In the genomic region with DNA sequence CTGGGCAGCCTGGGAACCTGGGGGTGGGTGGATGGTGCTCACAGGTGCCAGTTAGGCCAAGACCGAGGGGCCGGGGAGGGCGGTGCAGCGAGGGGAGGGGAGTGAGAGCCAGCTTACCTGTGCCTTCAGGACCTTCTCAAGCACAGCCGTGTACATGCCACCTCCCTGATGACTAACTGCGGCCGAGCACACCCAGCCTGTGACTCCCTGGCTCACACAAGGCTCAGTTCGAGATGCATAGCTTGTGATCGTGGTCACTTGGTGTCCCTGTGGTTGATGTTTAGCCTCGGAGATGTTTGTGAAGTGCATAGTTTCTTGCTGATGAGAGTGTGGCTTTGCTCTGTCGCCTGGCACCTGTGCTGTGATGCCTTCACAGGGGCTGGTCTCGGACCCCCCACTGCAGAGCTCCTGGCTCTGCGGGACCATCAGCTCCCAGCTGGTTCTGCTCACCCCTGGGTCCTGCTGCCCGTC, we compare ENCODE assay signal across 22 cellular contexts.
DNase-seq lines count a peak whose midpoint lies in the region; ATAC-seq and TF ChIP-seq lines count a peak whose summit lies in the region.
"Had no signal": no experiment of that assay in that cellular context is flagged by ENCODE, and none has a peak within 500 bp of the region (broad histone marks: within the 10 kb centered on the region; RNA-seq: fewer than 3 reads in every experiment).

No MANE protein-coding gene starts in this region.

- no peak overlapping the region for H4K91ac ChIP-seq in trophoblast cell (ENCODE audit: low read depth, low read length)

- no peaks in the 10 kb centered on the region for H3K9me3 Mint-ChIP-seq in Calu3 (ENCODE audit: low read depth, unreplicated experiment)
- no peaks in the 10 kb centered on the region for H3K9me3 Mint-ChIP-seq in chondrocyte (ENCODE audit: low read depth)
- H3K9me3 Mint-ChIP-seq: activated CD8-positive, alpha-beta T cell treated with anti-CD3 and anti-CD28 coated beads for 36 hours; CD4-positive, CD25-positive, alpha-beta regulatory T cell; WTC11 had no signal

- H3K14ac ChIP-seq in trophoblast cell (ENCODE audit: low read length), result no peak overlapping the region

- CTCF ChIA-PET in Calu3 (lab: Charles Lee), result interaction anchor here (1.1 kb wide), 2 partner anchors 12 to 35 kb away, joined by 3 to 5 read pairs; no protein-coding TSS in a partner anchor

- H3K4me3 Mint-ChIP-seq in Calu3 (ENCODE audit: low read depth, unreplicated experiment), result peak overlapping the region; percentile 5
- H3K4me3 Mint-ChIP-seq in chondrocyte (ENCODE audit: unreplicated experiment), result no peak overlapping the region
- H3K4me3 Mint-ChIP-seq: activated CD8-positive, alpha-beta T cell treated with anti-CD3 and anti-CD28 coated beads for 36 hours; activated T-cell treated with anti-CD3 and anti-CD28 coated beads, Interleukin-2, amount 50 U/mL, for 72 hours; CD4-positive, CD25-positive, alpha-beta regulatory T cell; WTC11 had no signal

- no peaks in the 10 kb centered on the region for H3K79me2 ChIP-seq in trophoblast cell (ENCODE audit: control insufficient read depth, insufficient read depth, low read length, poor library complexity)

- no peak for ATAC-seq in HG02973 (IDR thresholded peaks at IDR 0.05; ENCODE audit: unreplicated experiment)
- ATAC-seq: activated CD8-positive, alpha-beta T cell treated with anti-CD3 and anti-CD28 coated beads for 36 hours; activated naive CD4-positive, alpha-beta T cell treated with anti-CD3 and anti-CD28 coated beads, Interleukin-2, amount 50 U/mL, for 72 hours; activated T-cell treated with anti-CD3 and anti-CD28 coated beads, Interleukin-2, amount 50 U/mL, for 72 hours; body of pancreas; psoas muscle; WTC11 had no signal

- H4K8ac ChIP-seq in trophoblast cell (ENCODE audit: low read depth, low read length), result no peak overlapping the region

- H3K27ac Mint-ChIP-seq in Calu3 (ENCODE audit: unreplicated experiment) (peak overlapping the region; percentile 34), chondrocyte (ENCODE audit: unreplicated experiment) (peak overlapping the region; percentile 12)
- H3K27ac Mint-ChIP-seq: activated CD8-positive, alpha-beta T cell treated with anti-CD3 and anti-CD28 coated beads for 36 hours; activated naive CD4-positive, alpha-beta T cell treated with anti-CD3 and anti-CD28 coated beads, Interleukin-2, amount 50 U/mL, for 72 hours; activated T-cell treated with anti-CD3 and anti-CD28 coated beads, Interleukin-2, amount 50 U/mL, for 72 hours; CD4-positive, CD25-positive, alpha-beta regulatory T cell; WTC11 had no signal

- no peaks in the 10 kb centered on the region for H3K27me3 ChIP-seq in trophoblast cell (ENCODE audit: insufficient read depth, low read length)
- H3K27me3 ChIP-seq: body of pancreas, testis had no signal

- H3K4me2 ChIP-seq in trophoblast cell (ENCODE audit: low read length), result no peak overlapping the region

- H3K27me3 Mint-ChIP-seq in Calu3 (ENCODE audit: unreplicated experiment) (no peaks in the 10 kb centered on the region), chondrocyte (ENCODE audit: low read depth) (no peaks in the 10 kb centered on the region)

- no peak overlapping the region for H2BK120ac ChIP-seq in trophoblast cell (ENCODE audit: insufficient read depth, low read length, poor library complexity)

- H3K4me1 Mint-ChIP-seq in Calu3 (ENCODE audit: low read depth, unreplicated experiment) (peaks cover 36% of the 10 kb centered on the region), chondrocyte (ENCODE audit: low read depth) (peaks cover 5% of the 10 kb centered on the region)
- H3K4me1 Mint-ChIP-seq: WTC11 had no signal

- H3K27ac ChIP-seq in trophoblast cell (ENCODE audit: low read depth, low read length), result no peak overlapping the region
- H3K27ac ChIP-seq: body of pancreas, psoas muscle, testis had no signal

- H2BK12ac ChIP-seq in trophoblast cell (ENCODE audit: low read length), result no peak overlapping the region

- H2AFZ ChIP-seq in trophoblast cell (ENCODE audit: insufficient read depth, low read length, poor library complexity), result no peak overlapping the region

- no peak overlapping the region for H3K4me3 ChIP-seq in trophoblast cell (ENCODE audit: low read depth, low read length)
- H3K4me3 ChIP-seq: body of pancreas, psoas muscle, testis had no signal

- no peak overlapping the region for H3K18ac ChIP-seq in trophoblast cell (ENCODE audit: low read length)

- no peaks in the 10 kb centered on the region for H3K36me3 ChIP-seq in trophoblast cell (ENCODE audit: control insufficient read depth in 1 of 2, insufficient read depth in 2 of 2, low read length in 2 of 2)

- BruUV-seq in Calu3 (replicated peaks; lab: Mats Ljungman, UMichigan), result no TSS peak

- H3K9me3 ChIP-seq in trophoblast cell (ENCODE audit: insufficient read depth, low read depth, low read length), result peaks cover 2% of the 10 kb centered on the region
- H3K9me3 ChIP-seq: body of pancreas, psoas muscle, testis had no signal

- DNase-seq in Calu3 (peak; percentile 74), HT1080 (ENCODE audit: low read depth) (peak; percentile 18), chondrocyte (ENCODE audit: low spot score) (peak; percentile 77), trophoblast cell (peak in 1 of 2 donors; percentile 27), NCI-H774 (lab: John Stamatoyannopoulos, UW) (no peak), medulla oblongata (ENCODE audit: extremely low spot score) (no peak), D341Med (ENCODE audit: low spot score) (no peak)
- DNase-seq: activated CD8-positive, alpha-beta T cell treated with anti-CD3 and anti-CD28 coated beads for 36 hours; activated T-cell treated with anti-CD3 and anti-CD28 coated beads, Interleukin-2, amount 50 U/mL, for 72 hours; body of pancreas; CD4-positive, CD25-positive, alpha-beta regulatory T cell; cortex of kidney; DMS79 treated with DMSO at 0.1 percent for 48 hours; hippocampal formation; mesenchymal stem cell; NCI-H524 treated with DMSO at 0.1 percent for 48 hours; psoas muscle; SIG-M5; testis had no signal

- no peak for TF ChIP-seq CTCF in Calu3 (IDR thresholded peaks at IDR 0.05; ENCODE audit: unreplicated experiment)
- TF ChIP-seq CTCF in chondrocyte (IDR thresholded peaks at IDR 0.05), result no peak

- H3K9ac ChIP-seq in trophoblast cell (ENCODE audit: low read length), result peak overlapping the region; percentile 1

- peaks cover 2% of the 10 kb centered on the region for H3K79me1 ChIP-seq in trophoblast cell (ENCODE audit: low read length)

- H4K12ac ChIP-seq in trophoblast cell (ENCODE audit: low read depth, low read length), result no peak overlapping the region

- WGBS in trophoblast cell (ENCODE audit: extremely low coverage, insufficient coverage, insufficient read length), result no CpG with 5 or more reads among the region's 14 CpGs

- no peak overlapping the region for H3K23ac ChIP-seq in trophoblast cell (ENCODE audit: low read length)

- no peak overlapping the region for H2BK5ac ChIP-seq in trophoblast cell (ENCODE audit: low read depth, low read length, poor library complexity)

- H3K4me1 ChIP-seq in trophoblast cell (ENCODE audit: control insufficient read depth in 1 of 2, insufficient read depth in 2 of 2, low read length in 2 of 2), result peaks cover 4 to 10% of the 10 kb centered on the region in 2 experiments
- H3K4me1 ChIP-seq: body of pancreas, psoas muscle, testis had no signal

- H2AK5ac ChIP-seq in trophoblast cell (ENCODE audit: low read length), result no peak overlapping the region

- H3K36me3 Mint-ChIP-seq in Calu3 (ENCODE audit: insufficient read depth, unreplicated experiment) (peaks cover 15% of the 10 kb centered on the region), chondrocyte (ENCODE audit: low read depth) (no peaks in the 10 kb centered on the region)
- H3K36me3 Mint-ChIP-seq: activated naive CD4-positive, alpha-beta T cell treated with anti-CD3 and anti-CD28 coated beads, Interleukin-2, amount 50 U/mL, for 72 hours; CD4-positive, CD25-positive, alpha-beta regulatory T cell; WTC11 had no signal

- intact Hi-C loops in Calu3 (cut with micrococcal nuclease; ENCODE audit: unreplicated experiment), result loop anchor here (5.0 to 10.0 kb wide), 2 partner anchors 40 to 88 kb away; a partner anchor contains a TSS

- H3K4ac ChIP-seq in trophoblast cell (ENCODE audit: low read depth, low read length), result no peak overlapping the region

Comparison
In these comparisons a context has a peak if more than half of its experiments do, and no peak if none do; other contexts are left out.
1. DNase-seq: peak in Calu3 (single experiment), HT1080 (single experiment) and chondrocyte (single experiment); none in NCI-H774 (single experiment), medulla oblongata (single experiment) and D341Med (single experiment).